In the genomic region with DNA sequence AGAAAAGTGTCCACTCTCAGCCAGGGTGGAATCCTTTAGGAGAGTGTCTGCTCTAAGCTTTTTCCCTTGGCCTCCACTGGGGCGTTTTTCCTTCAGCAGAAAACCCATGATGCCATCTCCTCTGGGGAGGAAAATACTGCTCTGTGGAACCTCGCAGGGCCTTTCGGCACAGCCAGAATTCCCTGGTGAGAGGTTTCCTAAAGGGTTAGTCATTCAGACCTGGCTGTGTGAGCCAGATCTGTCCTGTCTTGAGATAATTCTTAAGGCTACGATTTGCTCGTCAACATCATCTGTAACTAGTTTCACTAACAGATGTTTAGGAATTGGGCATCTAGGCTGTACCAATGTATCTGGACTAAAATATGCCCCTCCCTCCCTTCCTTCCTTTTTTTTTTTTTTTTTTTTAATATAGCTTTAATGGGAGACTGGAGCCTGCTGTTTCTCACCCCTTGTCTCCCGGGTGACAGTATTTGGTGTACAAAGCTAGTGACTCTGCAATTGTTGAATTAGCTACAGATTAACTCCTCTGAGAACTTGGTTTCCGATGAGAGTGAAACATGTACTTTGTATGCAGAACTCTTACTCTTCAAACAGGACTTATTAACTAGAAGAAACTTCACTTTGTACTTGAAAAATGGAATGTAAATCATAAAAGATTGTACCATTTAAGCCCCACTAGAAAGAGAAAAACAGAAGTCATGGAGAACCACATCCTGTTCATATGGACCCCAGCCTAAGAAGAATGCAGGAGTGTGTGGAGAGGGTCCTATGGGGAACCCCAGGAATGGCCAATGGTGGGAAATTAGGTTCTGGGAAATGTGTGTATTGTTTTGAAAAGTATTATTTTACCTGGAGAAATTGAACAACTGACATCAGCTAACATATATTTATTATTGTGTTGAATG, we compare ENCODE assay signal across 11 cellular contexts.
DNase-seq lines count a peak whose midpoint lies in the region; ATAC-seq lines count a peak whose summit lies in the region.
"Had no signal": no experiment of that assay in that cellular context is flagged by ENCODE, and none has a peak within 500 bp of the region (broad histone marks: within the 10 kb centered on the region; RNA-seq: fewer than 3 reads in every experiment).

No MANE protein-coding gene starts in this region.

- DNase-seq in left ventricle myocardium superior (no peak), HUDEP-2 (lab: John Stamatoyannopoulos, UW; ENCODE audit: unreplicated experiment in 76 of 76) (no peak), NCI-H510A treated with DMSO at 0.1 percent for 48 hours (lab: John Stamatoyannopoulos, UW) (no peak), DMS 273 treated with DMSO at 0.1 percent for 48 hours (lab: John Stamatoyannopoulos, UW) (no peak)
- no peak for DNase-seq in naive thymus-derived CD8-positive, alpha-beta T cell
- DNase-seq: activated CD4-positive, alpha-beta T cell treated with anti-CD3 and anti-CD28 coated beads for 36 hours; amygdala; OCI-M1 had no signal

- H3K27me3 ChIP-seq in BLaER1: no peaks in the 10 kb centered on the region

- H3K9ac ChIP-seq in BLaER1: no peak overlapping the region

- intact Hi-C loops in left ventricle myocardium superior (cut with micrococcal nuclease): no loop called here

- POLR2A ChIA-PET in naive thymus-derived CD8-positive, alpha-beta T cell (lab: Charles Lee): interaction anchor here (0.5 to 1.0 kb wide), 2 partner anchors 26 to 1347 kb away, joined by 3 to 5 read pairs; no protein-coding TSS in a partner anchor

- no peaks in the 10 kb centered on the region for H4K20me1 ChIP-seq in BLaER1

- H3K27ac ChIP-seq in BLaER1: no peak overlapping the region

- peaks cover 0 to 12% (median 6%) of the 10 kb centered on the region in 3 donors for H3K36me3 Mint-ChIP-seq in naive thymus-derived CD8-positive, alpha-beta T cell

- no peak overlapping the region for H3K4me3 ChIP-seq in BLaER1

- H3K4me2 ChIP-seq in BLaER1: 0 out of 2 replicates have a peak overlapping the region, but pooled peaks have one; percentile 11

- H3K27me3 Mint-ChIP-seq in naive thymus-derived CD8-positive, alpha-beta T cell: no peaks in the 10 kb centered on the region
- H3K27me3 Mint-ChIP-seq: activated CD4-positive, alpha-beta T cell treated with anti-CD3 and anti-CD28 coated beads for 36 hours had no signal

- peak; percentile 82 for ATAC-seq in GM19468 (IDR thresholded peaks at IDR 0.05; ENCODE audit: extremely low read depth, unreplicated experiment)
- ATAC-seq in HG03432 (IDR thresholded peaks at IDR 0.05; ENCODE audit: unreplicated experiment): peak; percentile 68
- peak; percentile 54 for ATAC-seq in left ventricle myocardium superior
- no peak for ATAC-seq in naive thymus-derived CD8-positive, alpha-beta T cell
- ATAC-seq: activated CD4-positive, alpha-beta T cell treated with anti-CD3 and anti-CD28 coated beads for 36 hours had no signal

- H3K4me1 Mint-ChIP-seq in naive thymus-derived CD8-positive, alpha-beta T cell: peaks cover 12 to 23% (median 15%) of the 10 kb centered on the region in 4 donors

- H3K9me3 Mint-ChIP-seq in naive thymus-derived CD8-positive, alpha-beta T cell: peaks cover 0 to 21% (median 1%) of the 10 kb centered on the region in 9 donors

- peak overlapping the region in 5 of 10 donors; percentile 7 to 57 (median 40) for H3K27ac Mint-ChIP-seq in naive thymus-derived CD8-positive, alpha-beta T cell
- H3K27ac Mint-ChIP-seq: activated CD4-positive, alpha-beta T cell treated with anti-CD3 and anti-CD28 coated beads for 36 hours had no signal

- H3K9me3 ChIP-seq in BLaER1: peaks cover 44% of the 10 kb centered on the region

- peaks cover 9% of the 10 kb centered on the region; the same call in 1 of the 2 replicates for H3K4me1 ChIP-seq in BLaER1

- H3K4me3 Mint-ChIP-seq in naive thymus-derived CD8-positive, alpha-beta T cell: no peak overlapping the region
- H3K4me3 Mint-ChIP-seq: activated CD4-positive, alpha-beta T cell treated with anti-CD3 and anti-CD28 coated beads for 36 hours had no signal

- H3K36me3 ChIP-seq in BLaER1: peaks cover 21% of the 10 kb centered on the region

Comparison
In these comparisons a context has a peak if more than half of its experiments do, and no peak if none do; other contexts are left out.
1. ATAC-seq: peak in GM19468 (single experiment), HG03432 (single experiment) and left ventricle myocardium superior (single experiment); none in naive thymus-derived CD8-positive, alpha-beta T cell (0 of 2).